In genomic region chr11:65225284-65226102, GRCh38 we compare ENCODE assay signal across 8 cellular contexts. TPM values are rescaled to one million over a fixed set of nuclear protein-coding genes. Genes with fewer than 3 reads are reported as not detected.
DNase-seq lines count a peak whose midpoint lies in the region; ATAC-seq and TF ChIP-seq lines count a peak whose summit lies in the region.

No MANE protein-coding gene starts in this region.

- no peak overlapping the region for H2AFZ ChIP-seq in HCT116 (ENCODE audit: low read depth, low read length, poor library complexity, severe bottlenecking)

- H3K4me3 ChIP-seq in AG09309 (ENCODE audit: control insufficient read depth, low read depth, low read length): peak overlapping the region; percentile 47
- no peak overlapping the region for H3K4me3 ChIP-seq in HCT116 (replicated peaks in 1 of 2; ENCODE audit: low read depth in 1 of 2, low read length in 2 of 2)
- peak overlapping the region; percentile 30 for H3K4me3 ChIP-seq in kidney epithelial cell (ENCODE audit: low read depth, low read length)

- TF ChIP-seq CTCF in AG09309 (IDR thresholded peaks at IDR 0.05; ENCODE audit: control insufficient read depth, insufficient read depth, low read depth, low read length, missing control alignments) (peak; percentile 63), HCT116 (IDR thresholded peaks at IDR 0.05 in 2 of 3, conservative IDR thresholded peaks at IDR 0.05 in 1 of 3; ENCODE audit: borderline replicate concordance in 1 of 3, insufficient read depth in 1 of 3, low read depth in 2 of 3, low read length in 2 of 3) (peak; percentile 28 to 42 (median 32); a peak in 3 of 6 replicates), kidney epithelial cell (IDR thresholded peaks at IDR 0.05; ENCODE audit: insufficient read depth, low read length, poor library complexity, severe bottlenecking) (peak; percentile 68)

- POLR2A ChIA-PET in HCT116 (lab: Charles Lee): no interaction called here

- no peaks in the 10 kb centered on the region for H3K9me3 ChIP-seq in HCT116 (ENCODE audit: control insufficient read depth in 1 of 2, insufficient read depth in 1 of 2, low read depth in 1 of 2, low read length in 2 of 2)

- DNase-seq in AG09309 (ENCODE audit: low read depth) (peak; percentile 16), HCT116 (ENCODE audit: low read depth, low spot score) (no peak), UCSD-AML1 (lab: John Stamatoyannopoulos, UW; ENCODE audit: unreplicated experiment) (peak; percentile 73), cerebellar cortex (ENCODE audit: low spot score) (peak; percentile 42), kidney epithelial cell (ENCODE audit: low read depth) (no peak), SW 1271 (lab: John Stamatoyannopoulos, UW) (no peak)
- DNase-seq in stimulated activated CD4-positive, alpha-beta T cell treated with anti-CD3 and anti-CD28 coated beads, Interleukin-15, amount 100 ng/mL, for 24 hours: peak; percentile 77

- H3K79me2 ChIP-seq in HCT116 (ENCODE audit: insufficient read depth, low read length): no peaks in the 10 kb centered on the region

- BruUV-seq in HCT116 (replicated peaks; lab: Mats Ljungman, UMichigan): no TSS peak

- H3K27me3 ChIP-seq in HCT116 (ENCODE audit: insufficient read depth, low read length): no peaks in the 10 kb centered on the region
- H3K27me3 ChIP-seq in kidney epithelial cell (ENCODE audit: control insufficient read depth, insufficient read depth, low read length): no peaks in the 10 kb centered on the region

- H4K20me1 ChIP-seq in HCT116 (ENCODE audit: insufficient read depth): no peaks in the 10 kb centered on the region

- intact Hi-C loops in HCT116 (cut with micrococcal nuclease): loop anchor here (2.0 kb wide), 1 partner anchor 29 kb away; no protein-coding TSS in a partner anchor

- no peaks in the 10 kb centered on the region for H3K9me2 ChIP-seq in HCT116 (ENCODE audit: insufficient read depth)

- CTCF ChIA-PET in HCT116 (lab: Charles Lee): interaction anchor here (1.1 kb wide), 1 partner anchor 27 kb away, joined by 3 read pairs; no protein-coding TSS in a partner anchor

- peak overlapping the region; percentile 56 for H3K27ac ChIP-seq in HCT116 (ENCODE audit: low read depth, low read length)

- RAD21 ChIA-PET in HCT116 (lab: Charles Lee; ENCODE audit: low non-redundant PET in 1 of 2, low total read pairs in 2 of 2, uncharacterized antibody in 2 of 2, unreplicated experiment in 2 of 2): no interaction called here

- peak; percentile 79 for ATAC-seq in HCT116
- no peak for ATAC-seq in GM21528 (IDR thresholded peaks at IDR 0.05; ENCODE audit: low FRiP score, unreplicated experiment)

- peak overlapping the region; percentile 63 for H3K4me2 ChIP-seq in HCT116 (ENCODE audit: low read length)

- TF ChIP-seq RAD21 in HCT116 (IDR thresholded peaks at IDR 0.05; ENCODE audit: low read depth): peak; percentile 31; the same call in 1 of the 2 replicates

- H3K4me1 ChIP-seq in HCT116 (ENCODE audit: control insufficient read depth in 1 of 2, insufficient read depth in 2 of 2, low read length in 2 of 2): peaks cover 13 to 18% of the 10 kb centered on the region in 2 experiments

- H3K36me3 ChIP-seq in HCT116 (ENCODE audit: control insufficient read depth in 1 of 2, insufficient read depth in 2 of 2, low read length in 2 of 2) (no peaks in the 10 kb centered on the region), kidney epithelial cell (ENCODE audit: control insufficient read depth, insufficient read depth, low read length) (no peaks in the 10 kb centered on the region)

- peak overlapping the region; percentile 50 for H3K9ac ChIP-seq in HCT116 (ENCODE audit: low read length)

- TF ChIP-seq POLR2A in HCT116 (IDR thresholded peaks at IDR 0.05; ENCODE audit: borderline replicate concordance, extremely low read depth, insufficient read depth, insufficient read length): no peak

TF ChIP-seq in HCT116, 20 proteins besides CTCF, POLR2A, EP300 and RAD21:
- TF ChIP-seq ZBTB33 (IDR thresholded peaks at IDR 0.05; ENCODE audit: extremely low read depth, insufficient replicate concordance, low read length): no peak
- no peak for TF ChIP-seq EZH2 (IDR thresholded peaks at IDR 0.05)
- TF ChIP-seq SRF (IDR thresholded peaks at IDR 0.05; ENCODE audit: low read depth): no peak
- TF ChIP-seq TCF7L2 (IDR thresholded peaks at IDR 0.05; ENCODE audit: borderline replicate concordance, extremely low read depth, insufficient read depth, insufficient read length): no peak
- TF ChIP-seq YY1 (IDR thresholded peaks at IDR 0.05; ENCODE audit: extremely low read depth, insufficient replicate concordance, low read depth, low read length): no peak
- TF ChIP-seq CBX3 (IDR thresholded peaks at IDR 0.05; ENCODE audit: low read depth): no peak
- TF ChIP-seq POLR2AphosphoS5 (IDR thresholded peaks at IDR 0.05; ENCODE audit: low read depth, low read length): no peak
- TF ChIP-seq EGR1 (IDR thresholded peaks at IDR 0.05; ENCODE audit: low read depth): no peak
- TF ChIP-seq CEBPB (IDR thresholded peaks at IDR 0.05; ENCODE audit: low read depth): no peak
- TF ChIP-seq ELF1 (IDR thresholded peaks at IDR 0.05; ENCODE audit: borderline replicate concordance, low read depth): no peak
- TF ChIP-seq FOSL1 (IDR thresholded peaks at IDR 0.05; ENCODE audit: low read depth): no peak
- TF ChIP-seq ZNF274 (IDR thresholded peaks at IDR 0.05; ENCODE audit: low read depth, low read length): no peak
- TF ChIP-seq SP1 (IDR thresholded peaks at IDR 0.05; ENCODE audit: low read depth): no peak
- TF ChIP-seq MAX (IDR thresholded peaks at IDR 0.05): no peak

RNA-seq across cellular contexts. Expression of gene POLA2, which starts 36.3 kb away (rescaled TPM):
- total RNA-seq in HCT116 (2021; ENCODE audit: unreplicated experiment) (20.0 TPM), kidney epithelial cell (8.9 and 11.5 TPM in 2 replicates)
- polyA plus RNA-seq in HCT116 (2012): 14.1 and 17.3 TPM in 2 replicates

RNA-seq across cellular contexts. Expression of gene CAPN1, which starts 43.8 kb away (rescaled TPM):
- 279 TPM for total RNA-seq in HCT116 (2021; ENCODE audit: unreplicated experiment)
- 220 and 224 TPM in 2 replicates for polyA plus RNA-seq in HCT116 (2012)
- total RNA-seq in kidney epithelial cell: 397 and 531 TPM in 2 replicates

RNA-seq across cellular contexts. Expression of gene SPDYC, which starts 55.5 kb away (rescaled TPM):
- total RNA-seq in HCT116 (2021; ENCODE audit: unreplicated experiment) (1.2 TPM), kidney epithelial cell (not detected in 2 replicates)
- 0.91 and 2.0 TPM in 2 replicates for polyA plus RNA-seq in HCT116 (2012)

Comparison
In these comparisons a context has a peak if more than half of its experiments do, and no peak if none do; other contexts are left out.
1. DNase-seq: peak in AG09309 (single experiment), UCSD-AML1 (single experiment), cerebellar cortex (single experiment) and stimulated activated CD4-positive, alpha-beta T cell treated with anti-CD3 and anti-CD28 coated beads, Interleukin-15, amount 100 ng/mL, for 24 hours (single experiment); none in HCT116 (single experiment), kidney epithelial cell (single experiment) and SW 1271 (0 of 2).
2. H3K4me3 ChIP-seq: peak in AG09309 (single experiment) and kidney epithelial cell (single experiment); none in HCT116 (0 of 2).
3. Peak in every context shown above with its lines, with median percentiles within 50 percentile points of each other: CTCF ChIP-seq.